In genomic region chr2:97113050-97113881, GRCh38 we compare ENCODE assay signal across 8 cellular contexts. TPM values are rescaled to one million over a fixed set of nuclear protein-coding genes. Genes with fewer than 3 reads are reported as not detected.
DNase-seq lines count a peak whose midpoint lies in the region; ATAC-seq and TF ChIP-seq lines count a peak whose summit lies in the region.
"Not testable (repeated sequence)": the region's sequence is repeated elsewhere in the genome, so short reads cannot be mapped to it uniquely, and the experiment has no call there.

Gene ANKRD36 (plus strand): TSS chr2:97113153. CDS start chr2:97113740, 587 bp downstream.

- peak; percentile 95 for ATAC-seq in central memory CD8-positive, alpha-beta T cell (replicated peaks; ENCODE audit: extremely low read depth, poor library complexity, severe bottlenecking)

- H3T11ph ChIP-seq in H9 (ENCODE audit: low read length): not testable (repeated sequence)

- not testable (repeated sequence) for H3K4ac ChIP-seq in H9 (ENCODE audit: low read depth, low read length)

- H3K27ac Mint-ChIP-seq in H9 (peak within 1 kb of the TSS; percentile 6 to 95 (median 87); a peak in 5 of 7 replicates), IgD-negative memory B cell (peak within 1 kb of the TSS; percentile 93 to 99 (median 94))
- H3K27ac Mint-ChIP-seq in central memory CD8-positive, alpha-beta T cell (ENCODE audit: low read depth): peak within 1 kb of the TSS; percentile 97

- not testable (repeated sequence) for H3K9me3 ChIP-seq in H9 (ENCODE audit: control insufficient read depth, low read depth, low read length); iPS-18c (ENCODE audit: control insufficient read depth, insufficient read depth, low read length); thymus (ENCODE audit: control insufficient read depth)

- H2BK5ac ChIP-seq in H9 (ENCODE audit: insufficient read length, low read length): not testable (repeated sequence)

- H3K23ac ChIP-seq in H9 (ENCODE audit: insufficient read length, low read depth, low read length): not testable (repeated sequence)

- H2AK5ac ChIP-seq in H9 (ENCODE audit: insufficient read length, low read length): not testable (repeated sequence)

- H3K9ac ChIP-seq in H9 (ENCODE audit: extremely low read depth, insufficient read length, low read length) (peak within 1 kb of the TSS; percentile 54), rectal smooth muscle tissue (ENCODE audit: low read length) (peak within 1 kb of the TSS; percentile 56)

- not testable (repeated sequence) for H2AFZ ChIP-seq in H9 (ENCODE audit: low read length)

- H2BK120ac ChIP-seq in H9 (ENCODE audit: low read depth, low read length, poor library complexity, severe bottlenecking): not testable (repeated sequence)

- not testable (repeated sequence) for H3K4me1 Mint-ChIP-seq in H9; IgD-negative memory B cell; central memory CD8-positive, alpha-beta T cell

- H3K23me2 ChIP-seq in H9 (ENCODE audit: insufficient read length, low read depth, low read length, poor library complexity, severe bottlenecking): not testable (repeated sequence)

- not testable (repeated sequence) for H3K27ac ChIP-seq in H9 (ENCODE audit: insufficient read length, low read depth, low read length)
- H3K27ac ChIP-seq in rectal smooth muscle tissue (ENCODE audit: low read depth, low read length) (peak within 1 kb of the TSS; percentile 89), thymus (ENCODE audit: low read depth) (peak within 1 kb of the TSS; percentile 82)

- peak; percentile 72 for TF ChIP-seq CTCF in GM12874 (IDR thresholded peaks at IDR 0.05; ENCODE audit: insufficient read depth, low read depth, low read length)
- TF ChIP-seq CTCF in H9 (conservative IDR thresholded peaks at IDR 0.05): peak; percentile 61

- H3K4me2 ChIP-seq in H9 (ENCODE audit: insufficient read depth, insufficient read length, low read length): peak within 1 kb of the TSS; percentile 72

- H2BK12ac ChIP-seq in H9 (ENCODE audit: insufficient read length, low read depth, low read length): not testable (repeated sequence)

- not testable (repeated sequence) for H4K91ac ChIP-seq in H9 (ENCODE audit: insufficient read length, low read depth, low read length)

- H3K27me3 Mint-ChIP-seq in H9 (ENCODE audit: low read depth); IgD-negative memory B cell: not testable (repeated sequence)
- peaks cover 27% of the 10 kb centered on the region for H3K27me3 Mint-ChIP-seq in central memory CD8-positive, alpha-beta T cell

- H3K36me3 Mint-ChIP-seq in H9 (ENCODE audit: insufficient read depth in 1 of 3, low read depth in 3 of 3); IgD-negative memory B cell: not testable (repeated sequence)
- peaks cover 13% of the 10 kb centered on the region for H3K36me3 Mint-ChIP-seq in central memory CD8-positive, alpha-beta T cell (ENCODE audit: insufficient read depth)

- H3K4me3 ChIP-seq in iPS-18c (ENCODE audit: insufficient read depth, low read depth, low read length) (peak within 1 kb of the TSS; percentile 77), rectal smooth muscle tissue (ENCODE audit: low read length) (peak within 1 kb of the TSS; percentile 84), thymus (ENCODE audit: low read length) (peak within 1 kb of the TSS; percentile 60)

- H3K14ac ChIP-seq in H9 (ENCODE audit: insufficient read depth, low read length): peak within 1 kb of the TSS; percentile 65; the same call in 1 of the 2 replicates

- H3K56ac ChIP-seq in H9 (ENCODE audit: insufficient read length, low read depth, low read length): not testable (repeated sequence)

- H4K20me1 ChIP-seq in H9 (ENCODE audit: control insufficient read depth, insufficient read depth, insufficient read length): not testable (repeated sequence)

- not testable (repeated sequence) for H3K36me3 ChIP-seq in rectal smooth muscle tissue (ENCODE audit: control insufficient read depth, insufficient read depth, low read length); thymus (ENCODE audit: control insufficient read depth, insufficient read depth)

- not testable (repeated sequence) for H3K4me1 ChIP-seq in H9 (ENCODE audit: insufficient read depth, low read length); rectal smooth muscle tissue (ENCODE audit: control insufficient read depth, insufficient read depth, low read length); thymus (ENCODE audit: control insufficient read depth, insufficient read depth, low read length)

- not testable (repeated sequence) for H3K9me3 Mint-ChIP-seq in H9; IgD-negative memory B cell; central memory CD8-positive, alpha-beta T cell

- H3K79me1 ChIP-seq in H9 (ENCODE audit: insufficient read depth, low read depth, low read length, poor library complexity, severe bottlenecking): not testable (repeated sequence)

- H3K4me3 Mint-ChIP-seq in H9 (peak within 1 kb of the TSS; percentile 94 to 98), IgD-negative memory B cell (peak within 1 kb of the TSS; percentile 98 to 100 (median 98))
- H3K4me3 Mint-ChIP-seq in central memory CD8-positive, alpha-beta T cell: peak within 1 kb of the TSS; percentile 94

- H4K5ac ChIP-seq in H9 (ENCODE audit: insufficient read length, low read depth, low read length): not testable (repeated sequence)

- not testable (repeated sequence) for H3K27me3 ChIP-seq in H9 (ENCODE audit: insufficient read depth, low read length); rectal smooth muscle tissue (ENCODE audit: control insufficient read depth, insufficient read depth, low read length); thymus (ENCODE audit: control insufficient read depth, insufficient read depth)

- peak; percentile 75 for DNase-seq in H9
- peak; percentile 80 for DNase-seq in activated CD4-positive, alpha-beta T cell treated with anti-CD3 and anti-CD28 coated beads, Interleukin-2, amount 50 U/mL, for 1 hour
- peak; percentile 66 to 83 for DNase-seq in central memory CD8-positive, alpha-beta T cell (ENCODE audit: low spot score in 2 of 2)

- not testable (repeated sequence) for H3K79me2 ChIP-seq in H9 (ENCODE audit: insufficient read depth, low read length)

- H2BK20ac ChIP-seq in H9 (ENCODE audit: low read depth, low read length, poor library complexity, severe bottlenecking): not testable (repeated sequence)

- not testable (repeated sequence) for H2BK15ac ChIP-seq in H9 (ENCODE audit: low read depth, low read length)

- WGBS in H9 (ENCODE audit: extremely low coverage, insufficient read length, low lambda C conversion rate): no CpG with 5 or more reads among the region's 74 CpGs
- under 1% methylated on average over 60 of the region's 74 CpGs for WGBS in thymus

- H4K8ac ChIP-seq in H9 (replicated peaks; ENCODE audit: insufficient read length, low read depth, low read length): not testable (repeated sequence)

- H3K18ac ChIP-seq in H9 (ENCODE audit: insufficient read length, low read depth, low read length): peak within 1 kb of the TSS; percentile 27

RNA-seq across cellular contexts. Expression of gene ANKRD36, which starts in this region (rescaled TPM):
- total RNA-seq in H9 (2021): 9.1 and 9.8 TPM in 2 replicates
- polyA plus RNA-seq in IgD-negative memory B cell (9.4 TPM), thymus (12.9 TPM)
